20 cellular contexts compared by ENCODE assay signal in the genomic region with DNA sequence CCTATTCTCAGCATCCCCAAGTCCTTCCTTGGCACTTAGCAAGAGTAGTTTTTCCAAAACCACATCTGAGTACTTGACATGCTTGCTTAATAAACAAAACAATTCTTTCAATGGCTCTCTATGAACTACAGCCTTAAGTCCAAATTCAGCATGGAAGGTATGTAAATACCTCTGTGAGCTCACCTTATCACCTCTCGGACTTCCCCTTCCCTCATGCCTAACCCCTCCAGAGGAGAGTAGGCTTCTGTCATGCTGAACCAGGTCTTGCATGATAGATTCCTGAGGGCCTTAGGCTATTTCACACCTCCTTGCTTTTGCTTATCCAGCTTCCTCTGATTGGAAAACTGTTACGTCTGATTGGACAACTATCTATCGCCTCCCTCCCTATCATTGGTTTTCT.
DNase-seq lines count a peak whose midpoint lies in the region; ATAC-seq and TF ChIP-seq lines count a peak whose summit lies in the region.
"Had no signal": no experiment of that assay in that cellular context is flagged by ENCODE, and none has a peak within 500 bp of the region (broad histone marks: within the 10 kb centered on the region; RNA-seq: fewer than 3 reads in every experiment).

No MANE protein-coding gene starts in this region.

- no peaks in the 10 kb centered on the region for H3K79me1 ChIP-seq in mesendoderm (ENCODE audit: low read length)

- no peak overlapping the region for H3K23ac ChIP-seq in mesendoderm (ENCODE audit: low read length)

- WGBS in mesendoderm (ENCODE audit: extremely low coverage, insufficient coverage, low lambda C conversion rate) = no CpG with 5 or more reads among the region's 3 CpGs
- WGBS in tibial nerve, 2 donors = 90 to 93% methylated on average over 3 of the region's 3 CpGs

- H4K20me1 ChIP-seq in DOHH2 (ENCODE audit: control insufficient read depth, insufficient read depth, low read depth, low read length) (no peaks in the 10 kb centered on the region), Karpas-422 (ENCODE audit: insufficient read depth, low read depth, low read length) (no peaks in the 10 kb centered on the region)

- H3K27ac ChIP-seq in DOHH2 (ENCODE audit: low read depth, low read length) (0 out of 2 replicates have a peak overlapping the region, but pooled peaks have one; percentile 4), Karpas-422 (ENCODE audit: low read length) (no peak overlapping the region), mesendoderm (ENCODE audit: low read depth, low read length) (peak overlapping the region; percentile 31), tibial nerve (no peak overlapping the region)
- H3K27ac ChIP-seq: RWPE1, SJCRH30 had no signal

- H3K27me3 ChIP-seq in DOHH2 (ENCODE audit: control insufficient read depth, low read length) (no peaks in the 10 kb centered on the region), Karpas-422 (ENCODE audit: low read length) (no peaks in the 10 kb centered on the region), mesendoderm (ENCODE audit: insufficient read depth, low read length, poor library complexity) (no peaks in the 10 kb centered on the region), tibial nerve (no peaks in the 10 kb centered on the region)

- no peak overlapping the region for H2AFZ ChIP-seq in Karpas-422 (ENCODE audit: low read length)

- peak overlapping the region; percentile 36 for H3K56ac ChIP-seq in mesendoderm (ENCODE audit: low read length)

- H2BK5ac ChIP-seq in mesendoderm (ENCODE audit: low read length) = no peak overlapping the region

- TF ChIP-seq EP300 in tibial nerve (IDR thresholded peaks at IDR 0.05) = no peak

- no peak overlapping the region for H2AK5ac ChIP-seq in mesendoderm (ENCODE audit: low read length)

- H4K8ac ChIP-seq in mesendoderm (ENCODE audit: low read depth, low read length) = no peak overlapping the region

- peak overlapping the region; percentile 88 for H2BK120ac ChIP-seq in mesendoderm (ENCODE audit: low read depth, low read length)

- ATAC-seq in GM19467 (IDR thresholded peaks at IDR 0.05; ENCODE audit: unreplicated experiment) = no peak

- H3K18ac ChIP-seq in mesendoderm (ENCODE audit: low read length) = peak overlapping the region; percentile 89

- H3K9me2 ChIP-seq in DOHH2 (replicated peaks; ENCODE audit: control insufficient read depth, low read length) (no peaks in the 10 kb centered on the region), Karpas-422 (replicated peaks; ENCODE audit: insufficient read depth, low read length) (no peaks in the 10 kb centered on the region)

- TF ChIP-seq CTCF in DOHH2 (IDR thresholded peaks at IDR 0.05; ENCODE audit: low read depth, low read length, poor library complexity, severe bottlenecking) = no peak
- no peak for TF ChIP-seq CTCF in epithelial cell of proximal tubule (conservative IDR thresholded peaks at IDR 0.05; ENCODE audit: low read depth, low read length)
- no peak for TF ChIP-seq CTCF in tibial nerve (IDR thresholded peaks at IDR 0.05)

- H4K5ac ChIP-seq in mesendoderm (ENCODE audit: low read length) = no peak overlapping the region

- peaks cover 24% of the 10 kb centered on the region for H3K4me1 ChIP-seq in DOHH2 (ENCODE audit: control insufficient read depth, low read length)
- peaks cover 19% of the 10 kb centered on the region for H3K4me1 ChIP-seq in Karpas-422 (ENCODE audit: low read length)
- H3K4me1 ChIP-seq in mesendoderm (ENCODE audit: control insufficient read depth, low read depth, low read length) = peaks cover 6% of the 10 kb centered on the region
- H3K4me1 ChIP-seq in tibial nerve = no peaks in the 10 kb centered on the region
- H3K4me1 ChIP-seq: HAP-1, SJCRH30 had no signal

- TF ChIP-seq POLR2A in tibial nerve (IDR thresholded peaks at IDR 0.05) = no peak

- H3K4me3 ChIP-seq in DOHH2 (ENCODE audit: low read length) = 0 out of 2 replicates have a peak overlapping the region, but pooled peaks have one; percentile 7
- no peak overlapping the region for H3K4me3 ChIP-seq in Karpas-422 (ENCODE audit: low read length)
- H3K4me3 ChIP-seq in epithelial cell of proximal tubule (ENCODE audit: low read depth, low read length) = no peak overlapping the region
- no peak overlapping the region for H3K4me3 ChIP-seq in mesendoderm (ENCODE audit: low read length)
- no peak overlapping the region for H3K4me3 ChIP-seq in tibial nerve
- H3K4me3 ChIP-seq: HAP-1, SJCRH30 had no signal

- no peaks in the 10 kb centered on the region for H3K79me2 ChIP-seq in DOHH2 (ENCODE audit: control insufficient read depth, low read length)
- no peaks in the 10 kb centered on the region for H3K79me2 ChIP-seq in Karpas-422 (ENCODE audit: low read length)
- no peaks in the 10 kb centered on the region for H3K79me2 ChIP-seq in mesendoderm (ENCODE audit: control insufficient read depth, insufficient read depth, low read length)

- H3K9ac ChIP-seq in Karpas-422 (ENCODE audit: low read length) (no peak overlapping the region), mesendoderm (ENCODE audit: low read length) (no peak overlapping the region)

- no peak overlapping the region for H2BK15ac ChIP-seq in mesendoderm (replicated peaks; ENCODE audit: low read depth)

- H3K4me2 ChIP-seq in DOHH2 (ENCODE audit: low read length) (peak overlapping the region; percentile 43), Karpas-422 (ENCODE audit: low read depth, low read length, poor library complexity, severe bottlenecking) (peak overlapping the region; percentile 12), mesendoderm (ENCODE audit: low read length) (no peak overlapping the region)

- peak; percentile 65 for DNase-seq in Karpas-422
- peak; percentile 30 for DNase-seq in epithelial cell of proximal tubule (ENCODE audit: low read depth)
- peak; percentile 96 for DNase-seq in mesendoderm
- no peak for DNase-seq in tibial nerve (ENCODE audit: low spot score in 2 of 2)
- DNase-seq in SKM-1 treated with dmso at 0.1 percent for 144 hours (lab: John Stamatoyannopoulos, UW; ENCODE audit: unreplicated experiment) = no peak
- no peak for DNase-seq in DMS153 treated with DMSO at 0.1 percent for 48 hours (lab: John Stamatoyannopoulos, UW; ENCODE audit: unreplicated experiment)
- DNase-seq: ACHN; Calu3; CD4-positive, CD25-positive, alpha-beta regulatory T cell; DND-41; Kasumi-1; NCI-H1105 treated with DMSO at 0.1 percent for 48 hours; NCI-H187; NCI-H2171 treated with DMSO at 0.1 percent for 48 hours; NCI-H524 treated with DMSO at 0.1 percent for 48 hours; SJCRH30 had no signal

- H3K36me3 ChIP-seq in DOHH2 (ENCODE audit: control insufficient read depth, low read length) (no peaks in the 10 kb centered on the region), Karpas-422 (ENCODE audit: insufficient read depth, low read length) (no peaks in the 10 kb centered on the region), mesendoderm (ENCODE audit: control insufficient read depth, insufficient read depth, low read length) (no peaks in the 10 kb centered on the region), tibial nerve (no peaks in the 10 kb centered on the region)
- H3K36me3 ChIP-seq: HAP-1, SJCRH30 had no signal

- H3K4ac ChIP-seq in mesendoderm (ENCODE audit: low read depth, low read length) = no peak overlapping the region

- H3F3A ChIP-seq in DOHH2 (ENCODE audit: control insufficient read depth, insufficient read depth) = no peaks in the 10 kb centered on the region

- no peaks in the 10 kb centered on the region for H3K9me3 ChIP-seq in DOHH2 (ENCODE audit: control insufficient read depth, insufficient read depth, low read length)
- no peaks in the 10 kb centered on the region for H3K9me3 ChIP-seq in Karpas-422 (ENCODE audit: low read length)
- no peaks in the 10 kb centered on the region for H3K9me3 ChIP-seq in tibial nerve
- H3K9me3 ChIP-seq: HAP-1, SJCRH30 had no signal

Comparison
In these comparisons a context has a peak if more than half of its experiments do, and no peak if none do; other contexts are left out.
1. H3K27ac ChIP-seq: peak in DOHH2 (single experiment) and mesendoderm (single experiment); none in Karpas-422 (single experiment) and tibial nerve (0 of 4).
2. DNase-seq: peak in Karpas-422 (single experiment), epithelial cell of proximal tubule (single experiment) and mesendoderm (single experiment); none in tibial nerve (0 of 2), SKM-1 treated with dmso at 0.1 percent for 144 hours (single experiment) and DMS153 treated with DMSO at 0.1 percent for 48 hours (single experiment).